Comparison of ENCODE assay signal across 8 cellular contexts in the genomic region with DNA sequence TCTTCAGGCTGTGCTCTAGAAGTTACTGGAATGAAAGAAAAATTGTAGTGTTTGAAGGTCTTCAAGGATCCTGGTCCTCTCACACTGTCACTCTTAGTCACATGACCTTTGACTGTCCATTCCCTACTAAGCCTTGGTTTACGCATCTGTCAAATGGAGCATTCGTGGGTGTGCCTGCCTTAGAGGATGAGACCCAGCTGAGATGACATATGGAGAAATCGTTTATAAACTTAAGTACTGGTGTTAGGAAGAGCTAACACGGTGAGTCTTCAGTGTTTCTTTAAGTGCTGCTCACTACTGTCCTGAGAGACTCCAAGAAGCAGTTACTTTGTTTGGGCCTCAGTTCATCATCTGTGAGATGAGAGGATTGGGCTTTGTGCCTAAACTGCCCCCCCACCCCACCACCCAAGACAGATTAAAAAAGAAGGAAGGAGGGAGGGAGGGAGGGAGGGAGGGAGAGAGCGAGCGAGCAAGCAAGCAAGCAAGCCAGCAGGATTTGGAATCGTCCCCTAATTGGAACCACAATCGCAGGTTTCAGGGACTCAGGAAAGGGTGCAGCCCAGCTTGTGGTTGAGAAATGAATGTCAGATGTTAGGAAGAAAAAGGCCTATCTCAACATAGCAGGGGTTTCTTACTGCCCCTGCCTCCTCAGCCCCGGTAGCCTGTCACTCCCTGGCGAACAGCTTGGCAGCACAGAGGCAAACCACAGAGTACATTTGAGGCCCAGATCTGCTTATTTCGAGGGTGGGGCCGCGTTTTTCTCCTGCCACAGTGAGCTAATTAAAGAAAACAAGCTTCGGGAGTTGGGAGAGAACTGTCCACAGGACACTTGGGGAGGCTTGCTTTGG.
DNase-seq lines count a peak whose midpoint lies in the region; ATAC-seq and TF ChIP-seq lines count a peak whose summit lies in the region.

No MANE protein-coding gene starts in this region.

- no peak overlapping the region for H3K4me3 Mint-ChIP-seq in nephron progenitor cell

- H3K9me3 Mint-ChIP-seq in nephron progenitor cell, result no peaks in the 10 kb centered on the region

- no peak for ATAC-seq in GM21717 (IDR thresholded peaks at IDR 0.05; ENCODE audit: unreplicated experiment)
- ATAC-seq in GM19463 (IDR thresholded peaks at IDR 0.05; ENCODE audit: unreplicated experiment), result no peak

- DNase-seq in CMK (ENCODE audit: low read depth), result peak; percentile 93
- DNase-seq in SK-N-MC (ENCODE audit: low read depth, low spot score), result no peak
- DNase-seq in dedifferentiated amniotic fluid mesenchymal stem cell (ENCODE audit: extremely low spot score), result peak; percentile 85
- DNase-seq in nephron progenitor cell, result no peak
- DNase-seq in hypothalamus (lab: John Stamatoyannopoulos, UW), result no peak
- DNase-seq in inferior parietal cortex (ENCODE audit: extremely low spot score), result no peak

- peak overlapping the region; percentile 93 for H3K27ac ChIP-seq in SK-N-MC

- H3K4me3 ChIP-seq in SK-N-MC, result peak overlapping the region; percentile 51

- H3K27ac Mint-ChIP-seq in nephron progenitor cell, result peak overlapping the region; percentile 73

- peak overlapping the region; percentile 30 for H3K9ac ChIP-seq in SK-N-MC (ENCODE audit: insufficient read length)

- H3K9me3 ChIP-seq in SK-N-MC (ENCODE audit: low read depth, low read length), result no peaks in the 10 kb centered on the region

- peaks cover 42% of the 10 kb centered on the region for H3K4me1 Mint-ChIP-seq in nephron progenitor cell

- H3K36me3 Mint-ChIP-seq in nephron progenitor cell (ENCODE audit: low read depth), result peaks cover 26% of the 10 kb centered on the region

- TF ChIP-seq CTCF in nephron progenitor cell (IDR thresholded peaks at IDR 0.05), result no peak

- H3K36me3 ChIP-seq in SK-N-MC (ENCODE audit: insufficient read depth, low read length), result no peaks in the 10 kb centered on the region

- H3K27me3 Mint-ChIP-seq in nephron progenitor cell (ENCODE audit: low read depth, poor library complexity), result peaks cover 11% of the 10 kb centered on the region

Comparison
In these comparisons a context has a peak if more than half of its experiments do, and no peak if none do; other contexts are left out.
1. DNase-seq: peak in CMK (single experiment) and dedifferentiated amniotic fluid mesenchymal stem cell (single experiment); none in SK-N-MC (single experiment), nephron progenitor cell (single experiment), hypothalamus (0 of 51) and inferior parietal cortex (single experiment).